24 cellular contexts compared by ENCODE assay signal in genomic region chr14:98954347-98955000, GRCh38.
DNase-seq lines count a peak whose midpoint lies in the region; ATAC-seq, FAIRE-seq and TF ChIP-seq lines count a peak whose summit lies in the region.
"Had no signal": no experiment of that assay in that cellular context is flagged by ENCODE, and none has a peak within 500 bp of the region (broad histone marks: within the 10 kb centered on the region; RNA-seq: fewer than 3 reads in every experiment).

No MANE protein-coding gene starts in this region.

- H3K27me3 ChIP-seq in left ventricle myocardium inferior (ENCODE audit: low read depth), result peaks cover 59% of the 10 kb centered on the region
- no peaks in the 10 kb centered on the region for H3K27me3 ChIP-seq in bronchial epithelial cell (ENCODE audit: control insufficient read depth, insufficient read depth, low read length)
- H3K27me3 ChIP-seq in neuronal stem cell (ENCODE audit: control insufficient read depth in 3 of 3, insufficient read depth in 3 of 3, low read depth in 1 of 3, low read length in 3 of 3), result peaks cover 0 to 3% (median 0%) of the 10 kb centered on the region in 3 experiments
- H3K27me3 ChIP-seq in CD8-positive, alpha-beta memory T cell (ENCODE audit: insufficient read depth, low read length, poor library complexity, severe bottlenecking), result no peaks in the 10 kb centered on the region
- no peaks in the 10 kb centered on the region for H3K27me3 ChIP-seq in suprapubic skin

- H3K9me3 Mint-ChIP-seq in CD8-positive, alpha-beta memory T cell, result no peaks in the 10 kb centered on the region

- H3K36me3 ChIP-seq in left ventricle myocardium inferior (no peaks in the 10 kb centered on the region), bronchial epithelial cell (ENCODE audit: control insufficient read depth, insufficient read depth, low read length) (no peaks in the 10 kb centered on the region), neuronal stem cell (replicated peaks in 1 of 2; ENCODE audit: control insufficient read depth in 2 of 2, insufficient read depth in 2 of 2, low read length in 2 of 2) (no peaks in the 10 kb centered on the region), suprapubic skin (no peaks in the 10 kb centered on the region)
- no peaks in the 10 kb centered on the region for H3K36me3 ChIP-seq in CD8-positive, alpha-beta memory T cell (ENCODE audit: insufficient read depth, low read length)

- no peak overlapping the region for H3K9ac ChIP-seq in neuronal stem cell (ENCODE audit: low read depth, low read length, poor library complexity)
- H3K9ac ChIP-seq: SK-N-SH had no signal

- H3K27ac ChIP-seq in left ventricle myocardium inferior (replicated peaks) (no peak overlapping the region), neuronal stem cell (replicated peaks; ENCODE audit: low read length) (no peak overlapping the region), suprapubic skin (no peak overlapping the region)
- H3K27ac ChIP-seq in CD8-positive, alpha-beta memory T cell (ENCODE audit: low read depth, low read length), result no peak overlapping the region
- H3K27ac ChIP-seq: C4-2B had no signal

- no peak overlapping the region for H2AFZ ChIP-seq in neuronal stem cell (ENCODE audit: low read length)

- H2BK5ac ChIP-seq in neuronal stem cell (ENCODE audit: low read length), result no peak overlapping the region

- H3K18ac ChIP-seq in neuronal stem cell (ENCODE audit: low read length), result no peak overlapping the region

- H3K14ac ChIP-seq in neuronal stem cell (ENCODE audit: low read length), result peak overlapping the region; percentile 10

- no peak overlapping the region for H3K4me2 ChIP-seq in neuronal stem cell (ENCODE audit: insufficient read depth, low read length, poor library complexity, severe bottlenecking)
- H3K4me2 ChIP-seq: SK-N-SH had no signal

- H3K23ac ChIP-seq in neuronal stem cell (ENCODE audit: low read depth, low read length, poor library complexity), result no peak overlapping the region

- no peak for TF ChIP-seq POLR2A in suprapubic skin (IDR thresholded peaks at IDR 0.05)

- no peak overlapping the region for H2BK120ac ChIP-seq in neuronal stem cell (ENCODE audit: low read depth, low read length)

- intact Hi-C loops in cardiac septum (cut with DNase I), result no loop called here
- intact Hi-C loops in left ventricle myocardium inferior (cut with micrococcal nuclease), result no loop called here

- no peak overlapping the region for H2BK12ac ChIP-seq in neuronal stem cell (ENCODE audit: low read length)

- no peak overlapping the region for H3K4ac ChIP-seq in neuronal stem cell (ENCODE audit: low read length)

- no peak overlapping the region for H2BK15ac ChIP-seq in neuronal stem cell (ENCODE audit: low read length)

- DNase-seq in cardiac septum (ENCODE audit: low spot score), result peak; percentile 53
- no peak for DNase-seq in left ventricle myocardium inferior
- DNase-seq in bronchial epithelial cell (ENCODE audit: low read depth), result peak; percentile 37
- DNase-seq in neuronal stem cell (ENCODE audit: low spot score), result no peak
- peak; percentile 15 for DNase-seq in ureter (ENCODE audit: low spot score)
- DNase-seq in CD8-positive, alpha-beta memory T cell, result no peak
- no peak for DNase-seq in suprapubic skin (ENCODE audit: low spot score in 2 of 2)
- DNase-seq: ACHN, AML-193, DMS79 treated with DMSO at 0.1 percent for 48 hours, KBM-7, NCI-H1048, NCI-H1436, NCI-H2081, NCI-H2171 treated with DMSO at 0.1 percent for 48 hours, NCI-H446 treated with DMSO at 0.1 percent for 48 hours, NCI-H69, SHP77 treated with DMSO at 0.1 percent for 48 hours, SK-N-SH had no signal

- H3K4me3 ChIP-seq in left ventricle myocardium inferior (no peak overlapping the region), bronchial epithelial cell (ENCODE audit: low read depth, low read length) (no peak overlapping the region), neuronal stem cell (ENCODE audit: low read length in 2 of 2) (no peak overlapping the region), suprapubic skin (no peak overlapping the region)
- H3K4me3 ChIP-seq in CD8-positive, alpha-beta memory T cell (ENCODE audit: low read length), result no peak overlapping the region

- ATAC-seq in GM18909 (IDR thresholded peaks at IDR 0.05; ENCODE audit: poor library complexity, unreplicated experiment), result no peak
- ATAC-seq: HepG2 had no signal

- no peak for FAIRE-seq in bronchial epithelial cell (lab: Jason Lieb, UNC)
- FAIRE-seq: H54, HepG2, RCC 7860 had no signal

- TF ChIP-seq CTCF in left ventricle myocardium inferior (IDR thresholded peaks at IDR 0.05; ENCODE audit: borderline replicate concordance) (no peak), bronchial epithelial cell (IDR thresholded peaks at IDR 0.05; ENCODE audit: insufficient read depth, low read length, severe bottlenecking) (no peak), suprapubic skin (IDR thresholded peaks at IDR 0.05) (no peak)

- H3K4me3 Mint-ChIP-seq in CD8-positive, alpha-beta memory T cell, result no peak overlapping the region

- H3K4me1 Mint-ChIP-seq in CD8-positive, alpha-beta memory T cell, result peaks cover 2 to 5% (median 4%) of the 10 kb centered on the region in 3 donors

- H3K9me3 ChIP-seq in left ventricle myocardium inferior (replicated peaks) (no peaks in the 10 kb centered on the region), neuronal stem cell (replicated peaks in 1 of 2; ENCODE audit: control insufficient read depth in 2 of 2, insufficient read depth in 1 of 2, low read depth in 1 of 2, low read length in 2 of 2) (no peaks in the 10 kb centered on the region), suprapubic skin (no peaks in the 10 kb centered on the region)
- no peaks in the 10 kb centered on the region for H3K9me3 ChIP-seq in CD8-positive, alpha-beta memory T cell (ENCODE audit: low read length)
- H3K9me3 ChIP-seq: SK-N-SH had no signal

- no peaks in the 10 kb centered on the region for H3K4me1 ChIP-seq in left ventricle myocardium inferior
- H3K4me1 ChIP-seq in neuronal stem cell (ENCODE audit: control insufficient read depth in 2 of 2, insufficient read depth in 1 of 2, low read depth in 1 of 2, low read length in 2 of 2), result peaks cover 0 to 3% of the 10 kb centered on the region in 2 donors
- H3K4me1 ChIP-seq in CD8-positive, alpha-beta memory T cell (ENCODE audit: insufficient read depth, low read length), result no peaks in the 10 kb centered on the region
- H3K4me1 ChIP-seq in suprapubic skin, result peaks cover 38% of the 10 kb centered on the region

- H3K36me3 Mint-ChIP-seq in CD8-positive, alpha-beta memory T cell, result peaks cover 0 to 3% (median 0%) of the 10 kb centered on the region in 3 donors

- peaks cover 0 to 5% of the 10 kb centered on the region in 2 donors for H3K27me3 Mint-ChIP-seq in CD8-positive, alpha-beta memory T cell

- peak overlapping the region in 1 of 8 donors; percentile 17 for H3K27ac Mint-ChIP-seq in CD8-positive, alpha-beta memory T cell

- CTCF ChIA-PET in CD8-positive, alpha-beta memory T cell (lab: Charles Lee), result no interaction called here

- no CpG with 5 or more reads among the region's 10 CpGs for WGBS in neuronal stem cell (ENCODE audit: extremely low coverage in 2 of 2, insufficient read length in 2 of 2, insufficient replicate concordance in 1 of 2), 2 donors
- WGBS in suprapubic skin, result 95% methylated on average over 10 of the region's 10 CpGs

- no peak overlapping the region for H2AK5ac ChIP-seq in neuronal stem cell (ENCODE audit: low read depth, low read length)

- H4K91ac ChIP-seq in neuronal stem cell (ENCODE audit: low read depth, low read length, poor library complexity), result no peak overlapping the region

- TF ChIP-seq EP300 in suprapubic skin (IDR thresholded peaks at IDR 0.05), result no peak

- POLR2A ChIA-PET in CD8-positive, alpha-beta memory T cell (lab: Charles Lee), result no interaction called here

- no peak overlapping the region for H4K8ac ChIP-seq in neuronal stem cell (ENCODE audit: low read depth, low read length)

- H3K79me1 ChIP-seq in neuronal stem cell (ENCODE audit: low read depth, low read length), result no peaks in the 10 kb centered on the region

Comparison
In these comparisons a context has a peak if more than half of its experiments do, and no peak if none do; other contexts are left out.
1. DNase-seq: peak in cardiac septum (single experiment), bronchial epithelial cell (single experiment) and ureter (single experiment); none in left ventricle myocardium inferior (single experiment), neuronal stem cell (single experiment), CD8-positive, alpha-beta memory T cell (0 of 5) and suprapubic skin (0 of 2).